ENCODE assay signal across 8 cellular contexts in genomic region chr1:200410566-200410878, GRCh38.
DNase-seq lines count a peak whose midpoint lies in the region; ATAC-seq and TF ChIP-seq lines count a peak whose summit lies in the region.

No MANE protein-coding gene starts in this region.

- peaks cover 42% of the 10 kb centered on the region for H3K4me1 ChIP-seq in muscle layer of colon (ENCODE audit: insufficient read depth, low read length)

- TF ChIP-seq CTCF in choroid plexus epithelial cell (conservative IDR thresholded peaks at IDR 0.05; ENCODE audit: low read depth, low read length), result no peak

- H3K27me3 ChIP-seq in muscle layer of colon (ENCODE audit: control insufficient read depth in 1 of 2, insufficient read depth in 2 of 2, low read length in 2 of 2), result no peaks in the 10 kb centered on the region

- H3K27ac ChIP-seq in muscle layer of colon (ENCODE audit: low read depth, low read length), result peak overlapping the region; percentile 82

- H3K4me3 ChIP-seq in choroid plexus epithelial cell (ENCODE audit: low read depth, low read length) (peak overlapping the region; percentile 92), muscle layer of colon (ENCODE audit: low read depth in 1 of 2, low read length in 2 of 2) (peak overlapping the region; percentile 78 to 93)

- H3K9ac ChIP-seq in muscle layer of colon (ENCODE audit: low read length), result no peak overlapping the region

- H3K36me3 ChIP-seq in muscle layer of colon (ENCODE audit: insufficient read depth, low read length), result no peaks in the 10 kb centered on the region

- no peaks in the 10 kb centered on the region for H3K9me3 ChIP-seq in muscle layer of colon (ENCODE audit: low read length)

- DNase-seq in DMS153 treated with DMSO at 0.1 percent for 48 hours (lab: John Stamatoyannopoulos, UW; ENCODE audit: unreplicated experiment), result peak; percentile 80
- peak; percentile 32 for DNase-seq in NCI-H748 treated with DMSO at 0.1 percent for 48 hours (lab: John Stamatoyannopoulos, UW)
- DNase-seq in choroid plexus epithelial cell (ENCODE audit: low read depth), result peak; percentile 8

- ATAC-seq in HG02884 (IDR thresholded peaks at IDR 0.05; ENCODE audit: unreplicated experiment) (peak; percentile 6), GM21367 (IDR thresholded peaks at IDR 0.05; ENCODE audit: unreplicated experiment) (no peak), HG02840 (IDR thresholded peaks at IDR 0.05; ENCODE audit: low FRiP score, unreplicated experiment) (no peak), GM21576 (IDR thresholded peaks at IDR 0.05; ENCODE audit: unreplicated experiment) (no peak)

Comparison
In these comparisons a context has a peak if more than half of its experiments do, and no peak if none do; other contexts are left out.
1. DNase-seq: peak in every context shown above with its lines; median percentile 80 in DMS153 treated with DMSO at 0.1 percent for 48 hours; 32 in NCI-H748 treated with DMSO at 0.1 percent for 48 hours; 8 in choroid plexus epithelial cell.